In genomic region chr16:19118938-19119431, GRCh38 we compare ENCODE assay signal across 9 cellular contexts. TPM values are rescaled to one million over a fixed set of nuclear protein-coding genes. Genes with fewer than 3 reads are reported as not detected.
DNase-seq lines count a peak whose midpoint lies in the region; ATAC-seq and TF ChIP-seq lines count a peak whose summit lies in the region.
"Had no signal": no experiment of that assay in that cellular context is flagged by ENCODE, and none has a peak within 500 bp of the region (broad histone marks: within the 10 kb centered on the region; RNA-seq: fewer than 3 reads in every experiment).

No MANE protein-coding gene starts in this region.

- peaks cover 24% of the 10 kb centered on the region for H3K4me1 Mint-ChIP-seq in endodermal cell

- no peak overlapping the region for H3K27ac Mint-ChIP-seq in endodermal cell

- H3K27ac ChIP-seq in RWPE2 (ENCODE audit: poor library complexity, severe bottlenecking) (peak overlapping the region; percentile 95), colonic mucosa (peak overlapping the region; percentile 69), mucosa of rectum (ENCODE audit: low read depth in 2 of 2, low read length in 2 of 2) (peak overlapping the region; percentile 46 to 79), transverse colon (peak overlapping the region; percentile 83 to 96 (median 96)), endodermal cell (ENCODE audit: low read depth, low read length) (no peak overlapping the region)

- H3K36me3 ChIP-seq in RWPE2 (ENCODE audit: low read depth): peaks cover 21% of the 10 kb centered on the region
- no peaks in the 10 kb centered on the region for H3K36me3 ChIP-seq in colonic mucosa
- H3K36me3 ChIP-seq in mucosa of rectum (ENCODE audit: control insufficient read depth in 2 of 2, insufficient read depth in 2 of 2, low read length in 2 of 2): peaks cover 3 to 11% of the 10 kb centered on the region in 2 donors
- no peaks in the 10 kb centered on the region for H3K36me3 ChIP-seq in transverse colon
- H3K36me3 ChIP-seq in endodermal cell (ENCODE audit: control insufficient read depth, insufficient read depth, low read length): peaks cover 12% of the 10 kb centered on the region

- H3K4me3 Mint-ChIP-seq in endodermal cell: no peak overlapping the region

- peaks cover 7% of the 10 kb centered on the region for H3K27me3 Mint-ChIP-seq in endodermal cell (ENCODE audit: insufficient read depth)

- in situ Hi-C loops in transverse colon (cut with MboI; ENCODE audit: low pct_ligation_motif_present in 1 of 4, low pct_unique_long_range_greater_than_20kb in 1 of 4, low sequenced_read_pairs in 3 of 4): no loop called here

- no peak for TF ChIP-seq EP300 in transverse colon (IDR thresholded peaks at IDR 0.05; ENCODE audit: low read depth)

- intact Hi-C loops in colonic mucosa (cut with DNase I) (no loop called here), transverse colon (cut with DNase I; ENCODE audit: low total_unique reads) (no loop called here)

- TF ChIP-seq POLR2A in transverse colon (IDR thresholded peaks at IDR 0.05): no peak

- H3K4me3 ChIP-seq in GM12875 (ENCODE audit: low read depth, low read length): peak overlapping the region; percentile 8
- peak overlapping the region; percentile 16 for H3K4me3 ChIP-seq in RWPE2 (ENCODE audit: severe bottlenecking)
- H3K4me3 ChIP-seq in colonic mucosa: peak overlapping the region; percentile 8
- peak overlapping the region in 1 of 2 donors; percentile 62 for H3K4me3 ChIP-seq in mucosa of rectum (ENCODE audit: low read length in 2 of 2)
- H3K4me3 ChIP-seq in transverse colon: peak overlapping the region in 2 of 4 donors; percentile 2 to 33
- no peak overlapping the region for H3K4me3 ChIP-seq in endodermal cell (ENCODE audit: low read length)

- H3K27me3 ChIP-seq in RWPE2 (ENCODE audit: insufficient read depth, poor library complexity, severe bottlenecking) (no peaks in the 10 kb centered on the region), colonic mucosa (no peaks in the 10 kb centered on the region), mucosa of rectum (ENCODE audit: control insufficient read depth in 2 of 2, insufficient read depth in 2 of 2, low read length in 2 of 2) (no peaks in the 10 kb centered on the region), transverse colon (no peaks in the 10 kb centered on the region), endodermal cell (ENCODE audit: control insufficient read depth, insufficient read depth, low read length, poor library complexity, severe bottlenecking) (no peaks in the 10 kb centered on the region)

- no peaks in the 10 kb centered on the region for H3K9me3 Mint-ChIP-seq in endodermal cell

- DNase-seq in RWPE2 (ENCODE audit: low spot score) (no peak), colonic mucosa (no peak), transverse colon (peak; percentile 34), endodermal cell (no peak), iPS-NIHi11 (ENCODE audit: low spot score) (no peak)

- ATAC-seq in RWPE2 (ENCODE audit: low read depth) (peak; percentile 58), GM19328 (IDR thresholded peaks at IDR 0.05; ENCODE audit: unreplicated experiment) (no peak)

- H3K9me3 ChIP-seq in RWPE2 (ENCODE audit: severe bottlenecking): no peaks in the 10 kb centered on the region
- H3K9me3 ChIP-seq in colonic mucosa: no peaks in the 10 kb centered on the region
- H3K9me3 ChIP-seq in mucosa of rectum (ENCODE audit: control insufficient read depth in 2 of 2, low read length in 2 of 2): no peaks in the 10 kb centered on the region
- no peaks in the 10 kb centered on the region for H3K9me3 ChIP-seq in transverse colon
- H3K9me3 ChIP-seq in endodermal cell (ENCODE audit: control insufficient read depth, low read length): no peaks in the 10 kb centered on the region

- peaks cover 5% of the 10 kb centered on the region for H3K36me3 Mint-ChIP-seq in endodermal cell (ENCODE audit: low read depth)

- H3K4me1 ChIP-seq in RWPE2 (ENCODE audit: insufficient read depth, poor library complexity, severe bottlenecking): peaks cover 71% of the 10 kb centered on the region
- H3K4me1 ChIP-seq in colonic mucosa: peaks cover 21% of the 10 kb centered on the region
- peaks cover 33 to 46% of the 10 kb centered on the region in 2 donors for H3K4me1 ChIP-seq in mucosa of rectum (ENCODE audit: control insufficient read depth in 2 of 2, insufficient read depth in 2 of 2, low read length in 2 of 2)
- H3K4me1 ChIP-seq in transverse colon: peaks cover 40 to 68% (median 52%) of the 10 kb centered on the region in 4 donors
- peaks cover 20% of the 10 kb centered on the region for H3K4me1 ChIP-seq in endodermal cell (ENCODE audit: control insufficient read depth, insufficient read depth, low read length)

- H3K9ac ChIP-seq in colonic mucosa (ENCODE audit: low read depth in 2 of 2, low read length in 2 of 2) (peak overlapping the region in 1 of 2 donors; percentile 3), mucosa of rectum (ENCODE audit: low read depth in 1 of 2, low read length in 2 of 2) (peak overlapping the region; percentile 20 to 41), endodermal cell (ENCODE audit: extremely low read depth, low read length, poor library complexity, severe bottlenecking) (no peak overlapping the region)

- 19 to 45% methylated on average over 5 to 6 of the region's 6 CpGs for WGBS in transverse colon (ENCODE audit: low coverage in 1 of 2), 2 donors
- WGBS in endodermal cell (ENCODE audit: insufficient coverage in 1 of 2, insufficient read length in 1 of 2), 2 experiments: 88 to 91% methylated on average over 5 to 6 of the region's 6 CpGs

- no peak for TF ChIP-seq CTCF in GM12875 (IDR thresholded peaks at IDR 0.05; ENCODE audit: borderline replicate concordance, insufficient read depth, low read depth, low read length)
- no peak for TF ChIP-seq CTCF in RWPE2 (IDR thresholded peaks at IDR 0.05; ENCODE audit: poor library complexity, severe bottlenecking)
- TF ChIP-seq CTCF in colonic mucosa (IDR thresholded peaks at IDR 0.05): no peak
- no peak for TF ChIP-seq CTCF in transverse colon (IDR thresholded peaks at IDR 0.05)
- no peak for TF ChIP-seq CTCF in endodermal cell (conservative IDR thresholded peaks at IDR 0.05)

RNA-seq across cellular contexts. Expression of gene ITPRIPL2, which starts 5.2 kb away (rescaled TPM):
- total RNA-seq in colonic mucosa: 10 to 100 TPM; 34.9 to 36.2 TPM
- 10 to 100 TPM; 22.9 to 79.3 (median 48.0) TPM for total RNA-seq in transverse colon
- total RNA-seq in endodermal cell: 10 to 100 TPM; 13.4 to 19.3 TPM
- 5.7 TPM for polyA plus RNA-seq in endodermal cell (2013, experiment 1 of 2)
- polyA plus RNA-seq in endodermal cell (2013, experiment 2 of 2): 5.9 TPM

RNA-seq across cellular contexts. Expression of gene SYT17, which starts 49.1 kb away (rescaled TPM):
- total RNA-seq in colonic mucosa (1 to 10 TPM; 5.1 to 5.5 TPM), transverse colon (10 to 100 TPM in 3 of 4 donors, 1 to 10 TPM in 1; 9.1 to 51.7 (median 19.1) TPM), endodermal cell (10 to 100 TPM; 11.2 to 11.5 TPM)
- 7.0 TPM for polyA plus RNA-seq in endodermal cell (2013, experiment 1 of 2)
- 7.9 TPM for polyA plus RNA-seq in endodermal cell (2013, experiment 2 of 2)
- total RNA-seq: T-helper 1 cell treated with Interleukin-12 subunit alpha and Interleukin-12 subunit beta and Interleukin-4 antibody, amounts not matched to agents 30 ng/mL and 1 ng/mL, for 36 hours had no signal

RNA-seq across cellular contexts. Expression of gene COQ7, which starts 51.6 kb away (rescaled TPM):
- total RNA-seq in colonic mucosa: 10 to 100 TPM; 28.4 to 39.0 TPM
- total RNA-seq in transverse colon: 10 to 100 TPM; 18.1 to 40.4 (median 27.1) TPM
- total RNA-seq in endodermal cell: 10 to 100 TPM; 20.4 to 22.0 TPM
- polyA plus RNA-seq in endodermal cell (2013, experiment 1 of 2): 21.0 TPM
- polyA plus RNA-seq in endodermal cell (2013, experiment 2 of 2): 21.9 TPM
